In the genomic region with DNA sequence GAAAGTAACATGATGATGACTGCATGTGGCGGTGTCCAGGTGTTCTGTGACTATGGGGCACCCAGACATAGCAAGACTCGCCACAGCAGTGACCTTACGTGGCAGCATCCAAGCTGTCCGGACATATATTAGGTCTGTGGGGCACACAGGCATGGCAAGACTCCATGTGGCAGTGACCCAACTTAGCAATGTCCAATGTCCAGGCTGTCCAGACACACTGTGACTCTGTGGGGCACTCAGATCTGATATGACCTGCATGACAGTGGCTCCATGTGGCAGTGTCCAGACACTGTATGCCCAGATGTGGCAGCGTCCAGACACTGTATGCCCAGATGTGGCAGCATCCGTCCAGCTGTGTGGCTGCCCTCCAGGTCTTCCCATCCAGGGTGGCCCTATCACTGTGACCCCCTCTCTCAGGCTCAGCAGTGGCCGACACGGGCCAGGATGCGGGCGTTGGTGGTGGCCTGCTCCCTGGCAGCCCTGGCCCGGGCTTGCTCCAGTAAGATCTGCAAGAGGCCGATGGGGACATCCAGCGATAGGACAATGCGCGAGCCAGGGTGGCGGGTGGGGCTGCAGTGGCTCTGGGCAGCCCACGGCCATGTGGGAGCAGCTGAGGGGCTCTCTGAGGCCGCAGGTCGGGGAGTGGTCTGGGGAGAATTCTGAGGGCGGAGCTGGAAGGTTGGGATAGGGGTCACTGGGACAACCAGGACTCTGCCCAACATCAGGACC, we compare ENCODE assay signal across 15 cellular contexts. TPM values are rescaled to one million over a fixed set of nuclear protein-coding genes. Genes with fewer than 3 reads are reported as not detected.
DNase-seq lines count a peak whose midpoint lies in the region; ATAC-seq, FAIRE-seq and TF ChIP-seq lines count a peak whose summit lies in the region.
"Had no signal": no experiment of that assay in that cellular context is flagged by ENCODE, and none has a peak within 500 bp of the region (broad histone marks: within the 10 kb centered on the region; RNA-seq: fewer than 3 reads in every experiment).

No MANE protein-coding gene starts in this region.

- no peak overlapping the region for H3K4me3 Mint-ChIP-seq in MCF 10A (ENCODE audit: unreplicated experiment)
- H3K4me3 Mint-ChIP-seq in immature natural killer cell = no peak overlapping the region
- H3K4me3 Mint-ChIP-seq in activated CD8-positive, alpha-beta T cell treated with anti-CD3 and anti-CD28 coated beads for 36 hours = no peak overlapping the region
- H3K4me3 Mint-ChIP-seq: CD4-positive, alpha-beta memory T cell had no signal

- no peak for ATAC-seq in activated CD8-positive, alpha-beta T cell treated with anti-CD3 and anti-CD28 coated beads for 36 hours
- no peak for ATAC-seq in aorta (ENCODE audit: low FRiP score)
- ATAC-seq: A549 had no signal

- H3K27me3 ChIP-seq in mammary epithelial cell (ENCODE audit: insufficient read depth, low read length) = no peaks in the 10 kb centered on the region
- H3K27me3 ChIP-seq in aorta (ENCODE audit: control insufficient read depth in 1 of 2, insufficient read depth in 2 of 2, low read length in 1 of 2) = no peaks in the 10 kb centered on the region

- CTCF ChIA-PET in MCF 10A (lab: Yijun Ruan, JAX) (interaction anchor here (0.6 to 1.8 kb wide), 3 partner anchors 109 to 218 kb away, joined by 4 to 8 read pairs (median 4); no protein-coding TSS in a partner anchor), mammary epithelial cell (lab: Charles Lee; ENCODE audit: low non-redundant PET) (no interaction called here)
- CTCF ChIA-PET in activated CD8-positive, alpha-beta T cell treated with anti-CD3 and anti-CD28 coated beads for 36 hours (lab: Charles Lee) = interaction anchor here (1.8 to 11.3 kb wide), 3 partner anchors 74 to 127 kb away, joined by 6 to 116 read pairs (median 6); no protein-coding TSS in a partner anchor

- no peak for TF ChIP-seq CTCF in MCF 10A (IDR thresholded peaks at IDR 0.05; ENCODE audit: unreplicated experiment)
- no peak for TF ChIP-seq CTCF in mammary epithelial cell (conservative IDR thresholded peaks at IDR 0.05 in 1 of 2, IDR thresholded peaks at IDR 0.05 in 1 of 2; ENCODE audit: extremely low read depth in 1 of 2, insufficient read depth in 1 of 2, low read depth in 1 of 2, low read length in 2 of 2)
- no peak for TF ChIP-seq CTCF in activated CD8-positive, alpha-beta T cell treated with anti-CD3 and anti-CD28 coated beads for 36 hours (IDR thresholded peaks at IDR 0.05)

- H3K4me1 Mint-ChIP-seq in MCF 10A (ENCODE audit: insufficient read depth, unreplicated experiment) = peaks cover 50% of the 10 kb centered on the region
- peaks cover 27 to 29% of the 10 kb centered on the region in 2 donors for H3K4me1 Mint-ChIP-seq in immature natural killer cell
- peaks cover 36% of the 10 kb centered on the region for H3K4me1 Mint-ChIP-seq in activated CD8-positive, alpha-beta T cell treated with anti-CD3 and anti-CD28 coated beads for 36 hours (ENCODE audit: low read depth)

- H3K36me3 Mint-ChIP-seq in MCF 10A (ENCODE audit: insufficient read depth, unreplicated experiment) (peaks cover 6% of the 10 kb centered on the region), immature natural killer cell (no peaks in the 10 kb centered on the region)
- no peaks in the 10 kb centered on the region for H3K36me3 Mint-ChIP-seq in activated CD8-positive, alpha-beta T cell treated with anti-CD3 and anti-CD28 coated beads for 36 hours (ENCODE audit: low read depth)
- H3K36me3 Mint-ChIP-seq: CD4-positive, alpha-beta memory T cell had no signal

- in situ Hi-C loops in mammary epithelial cell (cut with MboI; ENCODE audit: low sequenced_read_pairs in 2 of 2) = loop anchor here in 1 of 2 donors (25.0 kb wide), 1 partner anchor 300 kb away; no protein-coding TSS in a partner anchor

- no peak overlapping the region for H3K4me3 ChIP-seq in mammary epithelial cell (replicated peaks in 1 of 3; ENCODE audit: insufficient read depth in 1 of 3, low read depth in 2 of 3, low read length in 3 of 3)
- H3K4me3 ChIP-seq in aorta (ENCODE audit: low read length in 2 of 2) = no peak overlapping the region
- H3K4me3 ChIP-seq: A549 had no signal

- 93% methylated on average over 12 of the region's 20 CpGs for WGBS in mammary epithelial cell (ENCODE audit: low coverage, missing lambda C conversion rate)
- WGBS in aorta, 2 donors = 91 to 92% methylated on average over 20 of the region's 20 CpGs

- H3K9ac ChIP-seq in mammary epithelial cell (ENCODE audit: insufficient read depth, low read length) = no peak overlapping the region

- H3K4me1 ChIP-seq in mammary epithelial cell (ENCODE audit: insufficient read depth, low read length) (peaks cover 67% of the 10 kb centered on the region), aorta (ENCODE audit: control insufficient read depth in 1 of 2, insufficient read depth in 2 of 2, low read length in 2 of 2) (peaks cover 0 to 3% of the 10 kb centered on the region in 2 donors)

- no peaks in the 10 kb centered on the region for H3K9me3 Mint-ChIP-seq in MCF 10A (ENCODE audit: unreplicated experiment)
- H3K9me3 Mint-ChIP-seq in immature natural killer cell = no peaks in the 10 kb centered on the region
- no peaks in the 10 kb centered on the region for H3K9me3 Mint-ChIP-seq in activated CD8-positive, alpha-beta T cell treated with anti-CD3 and anti-CD28 coated beads for 36 hours

- H2AFZ ChIP-seq in mammary epithelial cell (ENCODE audit: low read depth, low read length) = no peak overlapping the region

- no peaks in the 10 kb centered on the region for H3K9me3 ChIP-seq in mammary epithelial cell (replicated peaks; ENCODE audit: insufficient read depth, low read length)
- H3K9me3 ChIP-seq in aorta (ENCODE audit: control insufficient read depth, low read length) = no peaks in the 10 kb centered on the region
- H3K9me3 ChIP-seq: A549 had no signal

- peak overlapping the region; percentile 63 for H3K27ac Mint-ChIP-seq in MCF 10A (ENCODE audit: low read depth, unreplicated experiment)
- H3K27ac Mint-ChIP-seq in immature natural killer cell = peak overlapping the region in 4 of 6 donors; percentile 74 to 91 (median 80)
- H3K27ac Mint-ChIP-seq in activated CD8-positive, alpha-beta T cell treated with anti-CD3 and anti-CD28 coated beads for 36 hours = no peak overlapping the region

- POLR2A ChIA-PET in MCF 10A (lab: Yijun Ruan, JAX) = interaction anchor here (2.1 to 7.2 kb wide), 2 partner anchors 36 to 73 kb away, joined by 6 to 64 read pairs; a partner anchor contains a TSS
- POLR2A ChIA-PET in activated CD8-positive, alpha-beta T cell treated with anti-CD3 and anti-CD28 coated beads for 36 hours (lab: Charles Lee) = no interaction called here

- H3K27ac ChIP-seq in mammary epithelial cell (ENCODE audit: insufficient read depth, low read depth, low read length) = no peak overlapping the region
- no peak overlapping the region for H3K27ac ChIP-seq in aorta (ENCODE audit: low read depth in 1 of 2, low read length in 2 of 2)

- DNase-seq in MCF 10A (ENCODE audit: unreplicated experiment) = no peak
- DNase-seq in mammary epithelial cell = no peak
- no peak for DNase-seq in immature natural killer cell
- no peak for DNase-seq in urothelium cell line (ENCODE audit: low spot score)
- DNase-seq in activated CD8-positive, alpha-beta T cell treated with anti-CD3 and anti-CD28 coated beads for 36 hours = no peak
- no peak for DNase-seq in aorta
- DNase-seq: activated naive CD4-positive, alpha-beta T cell; DND-41; NCI-H2029; NCI-H510A treated with DMSO at 0.1 percent for 48 hours; T-helper 9 cell had no signal

- H3K36me3 ChIP-seq in mammary epithelial cell (ENCODE audit: insufficient read depth, low read length) (peaks cover 14% of the 10 kb centered on the region), aorta (ENCODE audit: control insufficient read depth in 1 of 2, insufficient read depth in 2 of 2, low read length in 1 of 2) (no peaks in the 10 kb centered on the region)

- no peaks in the 10 kb centered on the region for H4K20me1 ChIP-seq in mammary epithelial cell (ENCODE audit: insufficient read depth, low read length)

- no peak overlapping the region for H3K4me2 ChIP-seq in mammary epithelial cell (ENCODE audit: insufficient read depth, low read depth, low read length)

- intact Hi-C loops in MCF 10A (cut with micrococcal nuclease) (no loop called here), mammary epithelial cell (cut with micrococcal nuclease) (no loop called here), aorta (cut with DNase I) (no loop called here)
- intact Hi-C loops in activated CD8-positive, alpha-beta T cell treated with anti-CD3 and anti-CD28 coated beads for 36 hours (cut with micrococcal nuclease) = no loop called here

- dilution Hi-C loops in mammary epithelial cell (cut with HindIII; ENCODE audit: low sequenced_read_pairs) = no loop called here

- BruUV-seq in MCF 10A (replicated peaks; lab: Mats Ljungman, UMichigan) (no TSS peak), mammary epithelial cell (replicated peaks; lab: Mats Ljungman, UMichigan) (no TSS peak)

- H3K79me2 ChIP-seq in mammary epithelial cell (ENCODE audit: insufficient read depth, low read length) = peaks cover 57% of the 10 kb centered on the region

- H3K27me3 Mint-ChIP-seq in MCF 10A (ENCODE audit: insufficient read depth, unreplicated experiment) (no peaks in the 10 kb centered on the region), immature natural killer cell (ENCODE audit: low read depth in 3 of 3) (peaks cover 0 to 5% (median 2%) of the 10 kb centered on the region in 3 donors)
- no peaks in the 10 kb centered on the region for H3K27me3 Mint-ChIP-seq in activated CD8-positive, alpha-beta T cell treated with anti-CD3 and anti-CD28 coated beads for 36 hours
- H3K27me3 Mint-ChIP-seq: CD4-positive, alpha-beta memory T cell had no signal

- peak; percentile 92 for FAIRE-seq in urothelium cell line (lab: Jason Lieb, UNC)
- FAIRE-seq: A549, GM18507 had no signal

RNA-seq across cellular contexts. Expression of a gene that starts 1.1 kb away (rescaled TPM):
- 1.5 and 3.8 TPM in 2 replicates for total RNA-seq in MCF 10A (2022)
- 10 to 100 TPM in 1 of 2 donors, 1 to 10 TPM in 1; 6.8 to 28.3 TPM for total RNA-seq in mammary epithelial cell
- polyA plus RNA-seq in mammary epithelial cell = 9.9 TPM
- 8.2 TPM for polyA minus RNA-seq in mammary epithelial cell
- polyA plus RNA-seq in immature natural killer cell = not detected
- not detected for total RNA-seq in activated CD8-positive, alpha-beta T cell treated with anti-CD3 and anti-CD28 coated beads for 36 hours
- under 1 TPM in 1 of 2 donors, not detected in 1; 0.24 TPM for total RNA-seq in aorta
- 1 to 10 TPM in 1 of 2 donors, not detected in 1; 6.8 TPM for polyA plus RNA-seq in aorta
- total RNA-seq: CD4-positive, alpha-beta memory T cell; lung microvascular endothelial cell had no signal
- polyA plus RNA-seq: CD4-positive, alpha-beta memory T cell had no signal

RNA-seq across cellular contexts. Expression of a gene that starts 5.9 kb away (rescaled TPM):
- total RNA-seq in MCF 10A (2022) (3.4 and 4.6 TPM in 2 replicates), mammary epithelial cell (10 to 100 TPM; 14.7 to 45.3 TPM), aorta (10 to 100 TPM in 1 of 2 donors, 1 to 10 TPM in 1; 7.2 to 14.6 TPM)
- polyA plus RNA-seq in mammary epithelial cell (26.2 TPM), immature natural killer cell (under 1 TPM in 2 of 3 donors, not detected in 1; 0.17 to 0.78 TPM), aorta (1 to 10 TPM; 2.8 to 5.6 TPM)
- polyA minus RNA-seq in mammary epithelial cell = 36.7 TPM
- total RNA-seq in activated CD8-positive, alpha-beta T cell treated with anti-CD3 and anti-CD28 coated beads for 36 hours = 10 to 100 TPM; 90.8 to 94.0 TPM

RNA-seq across cellular contexts. Expression of a gene that starts 32.6 kb away (rescaled TPM):
- total RNA-seq in MCF 10A (2022) = 44.2 and 60.5 TPM in 2 replicates
- total RNA-seq in mammary epithelial cell = 100 to 1,000 TPM; 130 to 425 TPM
- polyA plus RNA-seq in mammary epithelial cell = 106 TPM
- 239 TPM for polyA minus RNA-seq in mammary epithelial cell
- polyA plus RNA-seq in immature natural killer cell = not detected
- total RNA-seq in activated CD8-positive, alpha-beta T cell treated with anti-CD3 and anti-CD28 coated beads for 36 hours = 1 to 10 TPM; 1.6 to 2.2 TPM
- 1 to 10 TPM; 5.4 to 6.7 TPM for total RNA-seq in aorta
- polyA plus RNA-seq in aorta = 100 to 1,000 TPM in 1 of 2 donors, 1 to 10 TPM in 1; 3.9 to 217 TPM
- polyA plus RNA-seq: CD4-positive, alpha-beta memory T cell had no signal

RNA-seq across cellular contexts. Expression of a gene that starts 46.9 kb away (rescaled TPM):
- total RNA-seq in MCF 10A (2022) (383 and 413 TPM in 2 replicates), mammary epithelial cell (100 to 1,000 TPM; 321 to 490 TPM), aorta (100 to 1,000 TPM in 1 of 2 donors, 10 to 100 TPM in 1; 95.6 to 143 TPM)
- polyA plus RNA-seq in mammary epithelial cell (654 TPM), immature natural killer cell (100 to 1,000 TPM; 189 to 544 (median 231) TPM), aorta (100 to 1,000 TPM; 149 to 203 TPM)
- 928 TPM for polyA minus RNA-seq in mammary epithelial cell
- total RNA-seq in activated CD8-positive, alpha-beta T cell treated with anti-CD3 and anti-CD28 coated beads for 36 hours = 100 to 1,000 TPM; 240 to 256 TPM

RNA-seq across cellular contexts. Expression of a gene that starts 58.6 kb away (rescaled TPM):
- total RNA-seq in MCF 10A (2022) = 131 and 170 TPM in 2 replicates
- 100 to 1,000 TPM in 1 of 2 donors, 10 to 100 TPM in 1; 56.0 to 124 TPM for total RNA-seq in mammary epithelial cell
- 114 TPM for polyA plus RNA-seq in mammary epithelial cell
- polyA minus RNA-seq in mammary epithelial cell = 136 TPM
- 100 to 1,000 TPM; 351 to 618 (median 505) TPM for polyA plus RNA-seq in immature natural killer cell
- total RNA-seq in activated CD8-positive, alpha-beta T cell treated with anti-CD3 and anti-CD28 coated beads for 36 hours = 10 to 100 TPM; 65.9 to 71.4 TPM
- total RNA-seq in aorta = 100 to 1,000 TPM; 170 to 183 TPM
- polyA plus RNA-seq in aorta = 100 to 1,000 TPM in 1 of 2 donors, 10 to 100 TPM in 1; 64.2 to 113 TPM
